Comparison of ENCODE assay signal across 2 cellular contexts in the genomic region with DNA sequence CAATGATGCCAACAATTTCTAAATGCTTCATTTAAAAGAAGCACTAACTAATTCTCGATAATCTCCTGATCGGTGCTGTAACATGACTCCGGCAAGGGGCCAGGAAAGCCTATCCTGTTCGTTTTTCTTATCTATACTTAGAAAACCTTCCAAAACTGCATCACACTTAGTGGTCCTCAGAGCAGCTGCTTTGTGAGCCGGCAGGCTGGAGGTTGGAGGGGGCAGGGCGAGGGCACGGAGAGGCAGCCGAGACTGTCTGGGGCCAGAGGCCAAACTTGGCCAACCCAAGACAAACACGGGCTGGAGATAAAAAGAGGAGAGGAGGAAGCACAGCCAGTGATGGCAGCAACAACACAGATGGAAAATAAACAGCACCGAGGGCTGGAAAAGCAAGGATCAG.
TF ChIP-seq lines count a peak whose summit lies in the region.

No MANE protein-coding gene starts in this region.

TF ChIP-seq in K562, 482 proteins besides CTCF, POLR2A, EP300 and RAD21 (continued from another document):
- TF ChIP-seq CCAR2 (IDR thresholded peaks at IDR 0.05; ENCODE audit: low read depth, low read length) (no peak), ADNP (tag; IDR thresholded peaks at IDR 0.05) (no peak)
- TF ChIP-seq, protein P1, sequence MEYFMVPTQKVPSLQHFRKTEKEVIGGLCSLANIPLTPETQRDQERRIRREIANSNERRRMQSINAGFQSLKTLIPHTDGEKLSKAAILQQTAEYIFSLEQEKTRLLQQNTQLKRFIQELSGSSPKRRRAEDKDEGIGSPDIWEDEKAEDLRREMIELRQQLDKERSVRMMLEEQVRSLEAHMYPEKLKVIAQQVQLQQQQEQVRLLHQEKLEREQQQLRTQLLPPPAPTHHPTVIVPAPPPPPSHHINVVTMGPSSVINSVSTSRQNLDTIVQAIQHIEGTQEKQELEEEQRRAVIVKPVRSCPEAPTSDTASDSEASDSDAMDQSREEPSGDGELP (CRISPR knock-in tag; IDR thresholded peaks at IDR 0.05; ENCODE audit: borderline replicate concordance): peak; percentile 21; the same call in 1 of the 2 replicates

TF ChIP-seq in liver, 16 proteins besides CTCF, POLR2A, EP300 and RAD21 (continued from another document):
- TF ChIP-seq, protein P2, sequence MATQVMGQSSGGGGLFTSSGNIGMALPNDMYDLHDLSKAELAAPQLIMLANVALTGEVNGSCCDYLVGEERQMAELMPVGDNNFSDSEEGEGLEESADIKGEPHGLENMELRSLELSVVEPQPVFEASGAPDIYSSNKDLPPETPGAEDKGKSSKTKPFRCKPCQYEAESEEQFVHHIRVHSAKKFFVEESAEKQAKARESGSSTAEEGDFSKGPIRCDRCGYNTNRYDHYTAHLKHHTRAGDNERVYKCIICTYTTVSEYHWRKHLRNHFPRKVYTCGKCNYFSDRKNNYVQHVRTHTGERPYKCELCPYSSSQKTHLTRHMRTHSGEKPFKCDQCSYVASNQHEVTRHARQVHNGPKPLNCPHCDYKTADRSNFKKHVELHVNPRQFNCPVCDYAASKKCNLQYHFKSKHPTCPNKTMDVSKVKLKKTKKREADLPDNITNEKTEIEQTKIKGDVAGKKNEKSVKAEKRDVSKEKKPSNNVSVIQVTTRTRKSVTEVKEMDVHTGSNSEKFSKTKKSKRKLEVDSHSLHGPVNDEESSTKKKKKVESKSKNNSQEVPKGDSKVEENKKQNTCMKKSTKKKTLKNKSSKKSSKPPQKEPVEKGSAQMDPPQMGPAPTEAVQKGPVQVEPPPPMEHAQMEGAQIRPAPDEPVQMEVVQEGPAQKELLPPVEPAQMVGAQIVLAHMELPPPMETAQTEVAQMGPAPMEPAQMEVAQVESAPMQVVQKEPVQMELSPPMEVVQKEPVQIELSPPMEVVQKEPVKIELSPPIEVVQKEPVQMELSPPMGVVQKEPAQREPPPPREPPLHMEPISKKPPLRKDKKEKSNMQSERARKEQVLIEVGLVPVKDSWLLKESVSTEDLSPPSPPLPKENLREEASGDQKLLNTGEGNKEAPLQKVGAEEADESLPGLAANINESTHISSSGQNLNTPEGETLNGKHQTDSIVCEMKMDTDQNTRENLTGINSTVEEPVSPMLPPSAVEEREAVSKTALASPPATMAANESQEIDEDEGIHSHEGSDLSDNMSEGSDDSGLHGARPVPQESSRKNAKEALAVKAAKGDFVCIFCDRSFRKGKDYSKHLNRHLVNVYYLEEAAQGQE (IDR thresholded peaks at IDR 0.05): no peak
- TF ChIP-seq NR2F2 (IDR thresholded peaks at IDR 0.05) (peak; percentile 50), RXRA (IDR thresholded peaks at IDR 0.05) (peak in 1 of 2 donors; percentile 50), TAF1 (conservative IDR thresholded peaks at IDR 0.05) (no peak)
